ENCODE assay signal across 8 cellular contexts in genomic region chr16:81446318-81447275, GRCh38. TPM values are rescaled to one million over a fixed set of nuclear protein-coding genes. Genes with fewer than 3 reads are reported as not detected.
DNase-seq lines count a peak whose midpoint lies in the region; ATAC-seq and TF ChIP-seq lines count a peak whose summit lies in the region.

No MANE protein-coding gene starts in this region.

- H3K27me3 ChIP-seq in neuron (ENCODE audit: insufficient read depth, low read length) = no peaks in the 10 kb centered on the region

- no peak for TF ChIP-seq POLR2A in erythroblast (IDR thresholded peaks at IDR 0.05; ENCODE audit: low read length)

- H3K36me3 ChIP-seq in neuron (ENCODE audit: insufficient read depth, low read length) = no peaks in the 10 kb centered on the region

- H3K27ac Mint-ChIP-seq in T-helper 17 cell = peak overlapping the region; percentile 96

- peak overlapping the region; percentile 6 for H2AFZ ChIP-seq in neuron (ENCODE audit: low read depth, low read length)

- ATAC-seq in T-helper 17 cell = no peak
- ATAC-seq in GM19328 (IDR thresholded peaks at IDR 0.05; ENCODE audit: unreplicated experiment) = no peak

- peaks cover 30% of the 10 kb centered on the region for H3K4me1 ChIP-seq in neuron (ENCODE audit: insufficient read depth, low read length)

- H3K4me1 Mint-ChIP-seq in T-helper 17 cell = peaks cover 38% of the 10 kb centered on the region

- no peaks in the 10 kb centered on the region for H3K27me3 Mint-ChIP-seq in T-helper 17 cell

- H3K36me3 Mint-ChIP-seq in T-helper 17 cell (ENCODE audit: low read depth) = no peaks in the 10 kb centered on the region

- H3K4me3 ChIP-seq in neuron (ENCODE audit: low read length) = peak overlapping the region; percentile 89

- H3K9me3 ChIP-seq in T-helper 17 cell (ENCODE audit: control insufficient read depth, low read length, poor library complexity, severe bottlenecking) (no peaks in the 10 kb centered on the region), neuron (ENCODE audit: low read length) (no peaks in the 10 kb centered on the region)

- peak overlapping the region; percentile 97 for H3K4me3 Mint-ChIP-seq in T-helper 17 cell

- peak; percentile 14 for DNase-seq in stimulated activated CD4-positive, alpha-beta T cell treated with anti-CD3 and anti-CD28 coated beads, Interleukin-4, amount 100 ng/mL, for 1 hour
- DNase-seq in stimulated activated CD4-positive, alpha-beta T cell treated with anti-CD3 and anti-CD28 coated beads, Interleukin-12 subunit alpha, Interleukin-12 subunit beta, amount 100 ng/mL, for 4 hours = no peak
- DNase-seq in T-helper 17 cell = no peak
- DNase-seq in erythroblast (lab: John Stamatoyannopoulos, UW) = peak; percentile 31 to 34
- DNase-seq in LoVo (ENCODE audit: low spot score) = no peak
- DNase-seq in NCI-H1694 treated with DMSO at 0.1 percent for 48 hours (lab: John Stamatoyannopoulos, UW) = no peak

RNA-seq across cellular contexts. Expression of gene CMIP, which starts 2.0 kb away (rescaled TPM):
- 10 to 100 TPM; 42.7 to 94.5 TPM for total RNA-seq in T-helper 17 cell

Comparison
In these comparisons a context has a peak if more than half of its experiments do, and no peak if none do; other contexts are left out.
1. DNase-seq: peak in stimulated activated CD4-positive, alpha-beta T cell treated with anti-CD3 and anti-CD28 coated beads, Interleukin-4, amount 100 ng/mL, for 1 hour (single experiment) and erythroblast (2 of 2); none in stimulated activated CD4-positive, alpha-beta T cell treated with anti-CD3 and anti-CD28 coated beads, Interleukin-12 subunit alpha, Interleukin-12 subunit beta, amount 100 ng/mL, for 4 hours (single experiment), T-helper 17 cell (0 of 3), LoVo (single experiment) and NCI-H1694 treated with DMSO at 0.1 percent for 48 hours (single experiment).